ENCODE assay signal across 9 cellular contexts in genomic region chr22:46085831-46086576, GRCh38.
DNase-seq lines count a peak whose midpoint lies in the region; ATAC-seq and TF ChIP-seq lines count a peak whose summit lies in the region.
"Had no signal": no experiment of that assay in that cellular context is flagged by ENCODE, and none has a peak within 500 bp of the region (broad histone marks: within the 10 kb centered on the region; RNA-seq: fewer than 3 reads in every experiment).

No MANE protein-coding gene starts in this region.

- H3K4me1 ChIP-seq in spleen (peaks cover 26 to 100% (median 86%) of the 10 kb centered on the region in 6 donors), neural progenitor cell (peaks cover 6% of the 10 kb centered on the region)

- no peak overlapping the region for H3K27ac Mint-ChIP-seq in activated T-cell treated with anti-CD3 and anti-CD28 coated beads, Interleukin-2, amount 50 U/mL, for 24 hours
- no peak overlapping the region for H3K27ac Mint-ChIP-seq in neural progenitor cell
- H3K27ac Mint-ChIP-seq: activated CD4-positive, alpha-beta memory T cell treated with anti-CD3 and anti-CD28 coated beads for 36 hours had no signal

- H3K36me3 ChIP-seq in spleen (peaks cover 0 to 87% (median 26%) of the 10 kb centered on the region in 6 donors), neural progenitor cell (no peaks in the 10 kb centered on the region)

- no peaks in the 10 kb centered on the region for H3K27me3 Mint-ChIP-seq in activated T-cell treated with anti-CD3 and anti-CD28 coated beads, Interleukin-2, amount 50 U/mL, for 24 hours
- peaks cover 6% of the 10 kb centered on the region for H3K27me3 Mint-ChIP-seq in neural progenitor cell (ENCODE audit: insufficient read depth, low read depth)
- no peaks in the 10 kb centered on the region for H3K27me3 Mint-ChIP-seq in activated T-cell treated with anti-CD3 and anti-CD28 coated beads, Interleukin-2, amount 50 U/mL, for 4 hours (ENCODE audit: low read depth)
- H3K27me3 Mint-ChIP-seq: activated CD4-positive, alpha-beta memory T cell treated with anti-CD3 and anti-CD28 coated beads for 36 hours had no signal

- H3K4me3 Mint-ChIP-seq in activated T-cell treated with anti-CD3 and anti-CD28 coated beads, Interleukin-2, amount 50 U/mL, for 24 hours: no peak overlapping the region
- no peak overlapping the region for H3K4me3 Mint-ChIP-seq in neural progenitor cell
- no peak overlapping the region for H3K4me3 Mint-ChIP-seq in activated T-cell treated with anti-CD3 and anti-CD28 coated beads, Interleukin-2, amount 50 U/mL, for 4 hours
- H3K4me3 Mint-ChIP-seq: activated CD4-positive, alpha-beta memory T cell treated with anti-CD3 and anti-CD28 coated beads for 36 hours had no signal

- H3K4me3 ChIP-seq in spleen (peak overlapping the region in 5 of 8 donors; percentile 4 to 43 (median 15)), neural progenitor cell (no peak overlapping the region)

- ATAC-seq in left cardiac atrium (peak; percentile 35 to 45), HG03520 (IDR thresholded peaks at IDR 0.05; ENCODE audit: unreplicated experiment) (no peak)
- no peak for ATAC-seq in activated T-cell treated with anti-CD3 and anti-CD28 coated beads, Interleukin-2, amount 50 U/mL, for 4 hours

- no peaks in the 10 kb centered on the region for H3K79me2 ChIP-seq in neural progenitor cell (ENCODE audit: low read depth)

- no peaks in the 10 kb centered on the region for H4K20me1 ChIP-seq in neural progenitor cell (ENCODE audit: low read depth)

- DNase-seq in GM03348 (ENCODE audit: low spot score): peak; percentile 92
- DNase-seq in amniotic epithelial cell (ENCODE audit: low read depth): peak; percentile 74
- peak; percentile 87 for DNase-seq in left cardiac atrium
- peak; percentile 76 for DNase-seq in spleen
- no peak for DNase-seq in activated T-cell treated with anti-CD3 and anti-CD28 coated beads, Interleukin-2, amount 50 U/mL, for 24 hours
- no peak for DNase-seq in neural progenitor cell (ENCODE audit: low spot score)
- no peak for DNase-seq in activated T-cell treated with anti-CD3 and anti-CD28 coated beads, Interleukin-2, amount 50 U/mL, for 4 hours
- DNase-seq: activated CD4-positive, alpha-beta memory T cell treated with anti-CD3 and anti-CD28 coated beads for 36 hours had no signal

- peaks cover 3% of the 10 kb centered on the region for H3K36me3 Mint-ChIP-seq in activated T-cell treated with anti-CD3 and anti-CD28 coated beads, Interleukin-2, amount 50 U/mL, for 24 hours (ENCODE audit: low read depth)
- no peaks in the 10 kb centered on the region for H3K36me3 Mint-ChIP-seq in neural progenitor cell
- H3K36me3 Mint-ChIP-seq in activated T-cell treated with anti-CD3 and anti-CD28 coated beads, Interleukin-2, amount 50 U/mL, for 4 hours (ENCODE audit: insufficient read depth): no peaks in the 10 kb centered on the region
- H3K36me3 Mint-ChIP-seq: activated CD4-positive, alpha-beta memory T cell treated with anti-CD3 and anti-CD28 coated beads for 36 hours had no signal

- no peaks in the 10 kb centered on the region for H3F3A ChIP-seq in neural progenitor cell (ENCODE audit: low read depth)

- no peaks in the 10 kb centered on the region for H3K9me3 ChIP-seq in spleen
- no peaks in the 10 kb centered on the region for H3K9me3 ChIP-seq in neural progenitor cell (ENCODE audit: low read depth)

- TF ChIP-seq CTCF in spleen (IDR thresholded peaks at IDR 0.05 in 8 of 11, conservative IDR thresholded peaks at IDR 0.05 in 3 of 11): no peak
- TF ChIP-seq CTCF in neural progenitor cell (IDR thresholded peaks at IDR 0.05): no peak

- H3K9ac ChIP-seq in neural progenitor cell: no peak overlapping the region

- no peak overlapping the region for H3K4me2 ChIP-seq in neural progenitor cell

- WGBS in spleen, 5 donors: 65 to 78% (median 69%) methylated on average over 17 to 37 of the region's 37 CpGs

- peak overlapping the region; percentile 70 to 98 (median 92) for H3K27ac ChIP-seq in spleen
- no peak overlapping the region for H3K27ac ChIP-seq in neural progenitor cell

- no peaks in the 10 kb centered on the region for H3K9me3 Mint-ChIP-seq in activated T-cell treated with anti-CD3 and anti-CD28 coated beads, Interleukin-2, amount 50 U/mL, for 24 hours
- no peaks in the 10 kb centered on the region for H3K9me3 Mint-ChIP-seq in neural progenitor cell
- no peaks in the 10 kb centered on the region for H3K9me3 Mint-ChIP-seq in activated T-cell treated with anti-CD3 and anti-CD28 coated beads, Interleukin-2, amount 50 U/mL, for 4 hours
- H3K9me3 Mint-ChIP-seq: activated CD4-positive, alpha-beta memory T cell treated with anti-CD3 and anti-CD28 coated beads for 36 hours had no signal

- intact Hi-C loops in left cardiac atrium (cut with DNase I) (no loop called here), spleen (cut with DNase I; ENCODE audit: low total_unique reads) (no loop called here)

- no peak for TF ChIP-seq POLR2A in spleen (IDR thresholded peaks at IDR 0.05)

- no peak overlapping the region for H2AFZ ChIP-seq in neural progenitor cell (replicated peaks)

- no peaks in the 10 kb centered on the region for H3K27me3 ChIP-seq in spleen (replicated peaks in 1 of 7)
- no peaks in the 10 kb centered on the region for H3K27me3 ChIP-seq in neural progenitor cell

- H3K4me1 Mint-ChIP-seq in activated T-cell treated with anti-CD3 and anti-CD28 coated beads, Interleukin-2, amount 50 U/mL, for 24 hours (ENCODE audit: low read depth): peaks cover 7% of the 10 kb centered on the region
- peaks cover 5% of the 10 kb centered on the region for H3K4me1 Mint-ChIP-seq in neural progenitor cell
- H3K4me1 Mint-ChIP-seq in activated T-cell treated with anti-CD3 and anti-CD28 coated beads, Interleukin-2, amount 50 U/mL, for 4 hours (ENCODE audit: low read depth): peaks cover 5% of the 10 kb centered on the region

Comparison
In these comparisons a context has a peak if more than half of its experiments do, and no peak if none do; other contexts are left out.
1. DNase-seq: peak in GM03348 (single experiment), amniotic epithelial cell (single experiment), left cardiac atrium (single experiment) and spleen (single experiment); none in activated T-cell treated with anti-CD3 and anti-CD28 coated beads, Interleukin-2, amount 50 U/mL, for 24 hours (single experiment), neural progenitor cell (single experiment) and activated T-cell treated with anti-CD3 and anti-CD28 coated beads, Interleukin-2, amount 50 U/mL, for 4 hours (single experiment).
2. ATAC-seq: peak in left cardiac atrium (2 of 2); none in HG03520 (single experiment) and activated T-cell treated with anti-CD3 and anti-CD28 coated beads, Interleukin-2, amount 50 U/mL, for 4 hours (0 of 2).